Comparison of ENCODE assay signal across 8 cellular contexts in the genomic region with DNA sequence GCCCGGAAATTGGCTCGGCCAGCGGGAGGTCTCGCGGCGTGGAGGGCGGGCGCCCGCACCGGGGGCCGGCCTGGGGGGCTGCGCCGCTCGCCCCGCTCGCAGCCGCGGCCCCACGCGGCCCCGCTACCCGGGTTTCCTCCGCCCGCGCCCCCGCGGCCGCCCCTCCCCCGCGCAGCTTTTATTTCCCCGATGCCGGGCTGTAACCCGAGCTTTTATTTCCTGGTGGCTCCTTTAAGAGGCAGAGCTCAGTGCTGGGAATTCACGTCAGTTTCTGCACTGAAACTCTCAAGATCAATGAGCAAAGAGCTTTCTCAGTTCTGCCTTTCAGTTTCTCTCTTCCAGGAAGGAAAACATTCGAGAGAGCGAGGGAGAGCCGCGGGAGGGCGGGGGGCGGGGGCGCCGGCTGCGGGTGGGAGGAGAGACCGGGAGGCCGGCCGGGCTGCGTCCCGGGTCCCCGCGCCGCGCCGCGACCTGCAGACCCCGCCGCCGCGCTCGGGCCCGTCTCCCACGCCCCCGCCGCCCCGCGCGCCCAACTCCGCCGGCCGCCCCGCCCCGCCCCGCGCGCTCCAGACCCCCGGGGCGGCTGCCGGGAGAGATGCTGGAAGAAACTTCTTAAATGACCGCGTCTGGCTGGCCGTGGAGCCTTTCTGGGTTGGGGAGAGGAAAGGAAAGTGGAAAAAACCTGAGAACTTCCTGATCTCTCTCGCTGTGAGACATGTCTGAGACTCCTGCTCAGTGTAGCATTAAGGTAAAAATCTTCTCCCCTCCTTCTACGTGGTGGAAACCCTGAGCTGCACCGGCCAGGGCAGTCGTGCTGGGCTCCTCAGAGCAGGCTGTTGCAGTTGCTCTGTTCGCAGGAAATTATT. TPM values are rescaled to one million over a fixed set of nuclear protein-coding genes. Genes with fewer than 3 reads are reported as not detected.
DNase-seq lines count a peak whose midpoint lies in the region; ATAC-seq and TF ChIP-seq lines count a peak whose summit lies in the region.

A gene (plus strand): TSS at position 262 of the 866 bp plus-strand sequence. CDS start 454 bp downstream, at position 716.

- H2AFZ ChIP-seq in OCI-LY1 (ENCODE audit: low read length) = no peak within 1 kb of the TSS

- in situ Hi-C loops in Caki2 (cut with HindIII; ENCODE audit: low pct_unique_long_range_greater_than_20kb, low sequenced_read_pairs) = no loop called here

- peak within 1 kb of the TSS; percentile 82 for H3K9ac ChIP-seq in OCI-LY1 (ENCODE audit: low read length)

- H3K9me3 ChIP-seq in OCI-LY1 (ENCODE audit: low read length) = no peaks in the 10 kb centered on the region
- no peaks in the 10 kb centered on the region for H3K9me3 ChIP-seq in mucosa of descending colon

- no peaks in the 10 kb centered on the region for H4K20me1 ChIP-seq in OCI-LY1 (ENCODE audit: insufficient read depth, low read length)

- ATAC-seq in GM21360 (IDR thresholded peaks at IDR 0.05; ENCODE audit: unreplicated experiment) (peak; percentile 42), mucosa of descending colon (peak; percentile 60)

- no peaks in the 10 kb centered on the region for H3K27me3 ChIP-seq in OCI-LY1 (ENCODE audit: insufficient read depth, low read length)

- H3F3A ChIP-seq in OCI-LY1 (ENCODE audit: insufficient read depth, low read length) = no peaks in the 10 kb centered on the region

- H3K4me2 ChIP-seq in OCI-LY1 (ENCODE audit: low read length) = peak within 1 kb of the TSS; percentile 86

- H3K36me3 ChIP-seq in OCI-LY1 (ENCODE audit: insufficient read depth, low read length) = no peaks in the 10 kb centered on the region
- no peaks in the 10 kb centered on the region for H3K36me3 ChIP-seq in mucosa of descending colon (ENCODE audit: low read depth)

- no peaks in the 10 kb centered on the region; the same call in 1 of the 2 replicates for H3K79me2 ChIP-seq in OCI-LY1 (ENCODE audit: insufficient read depth, low read length)

- no peaks in the 10 kb centered on the region for H3K9me2 ChIP-seq in OCI-LY1 (ENCODE audit: low read depth, low read length)

- intact Hi-C loops in mucosa of descending colon (cut with DNase I, micrococcal nuclease) = no loop called here

- H3K27ac ChIP-seq in OCI-LY1 (ENCODE audit: low read depth, low read length, poor library complexity, severe bottlenecking) = peak within 1 kb of the TSS; percentile 90

- peak; percentile 80 for DNase-seq in Caki2 (ENCODE audit: low read depth)
- DNase-seq in HT1080 (ENCODE audit: low read depth) = peak; percentile 82
- peak; percentile 76 for DNase-seq in activated T-cell treated with anti-CD3 and anti-CD28 coated beads for 48 hours (ENCODE audit: low read depth)
- peak; percentile 71 for DNase-seq in epithelial cell of proximal tubule (ENCODE audit: low read depth)
- peak; percentile 77 to 84 (median 81) for DNase-seq in mucosa of descending colon
- peak; percentile 45 to 48 for DNase-seq in stimulated activated CD8-positive, alpha-beta memory T cell treated with anti-CD3 and anti-CD28 coated beads, Interleukin-4, amount 100 ng/mL, for 4 hours (ENCODE audit: low read depth in 2 of 2, low spot score in 1 of 2)

- TF ChIP-seq CTCF in OCI-LY1 (IDR thresholded peaks at IDR 0.05; ENCODE audit: low read length) = no peak
- no peak for TF ChIP-seq CTCF in epithelial cell of proximal tubule (conservative IDR thresholded peaks at IDR 0.05; ENCODE audit: low read depth, low read length)
- TF ChIP-seq CTCF in mucosa of descending colon (IDR thresholded peaks at IDR 0.05) = no peak

- peak within 1 kb of the TSS; percentile 75 for H3K4me3 ChIP-seq in OCI-LY1 (ENCODE audit: low read depth, low read length, poor library complexity, severe bottlenecking)
- H3K4me3 ChIP-seq in epithelial cell of proximal tubule (ENCODE audit: low read depth, low read length) = peak within 1 kb of the TSS; percentile 92
- peak within 1 kb of the TSS; percentile 63 for H3K4me3 ChIP-seq in mucosa of descending colon

- H3K4me1 ChIP-seq in OCI-LY1 (ENCODE audit: insufficient read depth, low read length, severe bottlenecking) (peaks cover 29% of the 10 kb centered on the region), mucosa of descending colon (ENCODE audit: low read depth) (peaks cover 23% of the 10 kb centered on the region)

RNA-seq across cellular contexts. Expression of the gene that starts here (rescaled TPM):
- total RNA-seq in Caki2 (2014; rRNA removed; shearing (Covaris generic); ENCODE audit: low replicate concordance) = 9.1 and 14.7 TPM in 2 replicates
- 7.6 and 12.4 TPM in 2 replicates for total RNA-seq in HT1080 (2014; rRNA removed; shearing (Covaris generic))
- 13.4 and 17.9 TPM in 2 replicates for polyA plus RNA-seq in HT1080 (2015; cell fraction: cytosol; rRNA removed)
- polyA plus RNA-seq in HT1080 (2015; cell fraction: nucleus; rRNA removed) = 20.1 and 22.0 TPM in 2 replicates
- total RNA-seq in epithelial cell of proximal tubule = 12.9 and 13.9 TPM in 2 replicates
- 10 to 100 TPM; 60.9 to 74.3 (median 72.8) TPM for total RNA-seq in mucosa of descending colon

Comparison
In these comparisons a context has a peak if more than half of its experiments do, and no peak if none do; other contexts are left out.
1. Peak in every context shown above with its lines: DNase-seq, ATAC-seq, H3K4me3 ChIP-seq and H3K27ac ChIP-seq.